ENCODE assay signal across 18 cellular contexts in the genomic region with DNA sequence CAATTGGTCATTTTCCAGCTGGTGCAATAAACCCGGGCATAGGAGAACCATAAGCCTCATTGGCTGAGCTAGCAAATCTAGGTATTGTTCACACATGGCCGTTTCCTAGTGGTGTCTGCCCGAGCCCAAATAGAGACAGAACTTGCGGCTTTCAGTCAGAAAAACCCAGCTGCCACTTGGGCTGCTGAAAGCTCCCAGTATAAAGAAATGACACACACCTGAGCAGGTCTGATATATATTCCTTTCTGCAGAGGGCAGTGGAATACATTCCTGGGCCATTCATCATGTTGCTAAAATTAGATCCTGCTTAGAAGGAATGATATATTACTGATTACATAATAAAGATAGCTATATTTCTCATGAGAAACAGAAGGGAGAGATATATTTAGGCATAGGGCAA.
DNase-seq lines count a peak whose midpoint lies in the region; ATAC-seq and TF ChIP-seq lines count a peak whose summit lies in the region.
"Had no signal": no experiment of that assay in that cellular context is flagged by ENCODE, and none has a peak within 500 bp of the region (broad histone marks: within the 10 kb centered on the region; RNA-seq: fewer than 3 reads in every experiment).

No MANE protein-coding gene starts in this region.

- peaks cover 4% of the 10 kb centered on the region for H3K4me1 Mint-ChIP-seq in type B pancreatic cell (ENCODE audit: unreplicated experiment)
- H3K4me1 Mint-ChIP-seq: activated naive CD8-positive, alpha-beta T cell treated with anti-CD3 and anti-CD28 coated beads for 36 hours; CD4-positive, CD25-positive, alpha-beta regulatory T cell; naive thymus-derived CD4-positive, alpha-beta T cell had no signal

- H3K27me3 Mint-ChIP-seq in type B pancreatic cell, result no peaks in the 10 kb centered on the region
- H3K27me3 Mint-ChIP-seq: CD4-positive, CD25-positive, alpha-beta regulatory T cell had no signal

- peak in 2 of 3 experiments; percentile 17 to 71 for DNase-seq in NCI-H1417 (lab: John Stamatoyannopoulos, UW)
- DNase-seq in NCI-H1417 treated with DMSO at 0.1 percent for 48 hours (lab: John Stamatoyannopoulos, UW), result no peak
- peak; percentile 64 for DNase-seq in NCI-H226
- DNase-seq in fibroblast of peridontal ligament (ENCODE audit: extremely low read depth), result peak; percentile 2
- no peak for DNase-seq in type B pancreatic cell (ENCODE audit: extremely low spot score, unreplicated experiment)
- no peak for DNase-seq in activated CD4-positive, alpha-beta T cell treated with anti-CD3 and anti-CD28 coated beads, Interleukin-2, amount 50 U/mL, for 4 hours
- no peak for DNase-seq in activated CD4-positive, CD25-positive, alpha-beta regulatory T cell treated with anti-CD3 and anti-CD28 coated beads, Interleukin-2, amount 50 U/mL, for 72 hours
- DNase-seq: activated CD4-positive, alpha-beta T cell treated with anti-CD3 and anti-CD28 coated beads for 4 hours; activated naive CD8-positive, alpha-beta T cell treated with anti-CD3 and anti-CD28 coated beads for 36 hours; activated T-cell treated with anti-CD3 and anti-CD28 coated beads, Interleukin-2, amount 50 U/mL, for 1 hour; CD4-positive, CD25-positive, alpha-beta regulatory T cell; central memory CD4-positive, alpha-beta T cell; glutamatergic neuron; left ventricle myocardium inferior; naive thymus-derived CD4-positive, alpha-beta T cell; NCI-H524; T-helper 2 cell had no signal

- H3K9me3 Mint-ChIP-seq in type B pancreatic cell, result peaks cover 14% of the 10 kb centered on the region

- ATAC-seq in HG03280 (IDR thresholded peaks at IDR 0.05; ENCODE audit: unreplicated experiment), result no peak
- ATAC-seq: naive thymus-derived CD4-positive, alpha-beta T cell had no signal

- no peaks in the 10 kb centered on the region for H3K36me3 Mint-ChIP-seq in type B pancreatic cell
- H3K36me3 Mint-ChIP-seq: activated naive CD8-positive, alpha-beta T cell treated with anti-CD3 and anti-CD28 coated beads for 36 hours; CD4-positive, CD25-positive, alpha-beta regulatory T cell had no signal

- no peak overlapping the region for H3K4me3 Mint-ChIP-seq in type B pancreatic cell
- H3K4me3 Mint-ChIP-seq: activated naive CD8-positive, alpha-beta T cell treated with anti-CD3 and anti-CD28 coated beads for 36 hours; CD4-positive, CD25-positive, alpha-beta regulatory T cell; naive thymus-derived CD4-positive, alpha-beta T cell had no signal

- peak overlapping the region; percentile 90 for H3K27ac Mint-ChIP-seq in type B pancreatic cell
- H3K27ac Mint-ChIP-seq: activated naive CD8-positive, alpha-beta T cell treated with anti-CD3 and anti-CD28 coated beads for 36 hours; CD4-positive, CD25-positive, alpha-beta regulatory T cell; naive thymus-derived CD4-positive, alpha-beta T cell had no signal

- no peak for TF ChIP-seq CTCF in type B pancreatic cell (conservative IDR thresholded peaks at IDR 0.05)

Comparison
In these comparisons a context has a peak if more than half of its experiments do, and no peak if none do; other contexts are left out.
1. DNase-seq: peak in NCI-H1417 (2 of 3), NCI-H226 (single experiment) and fibroblast of peridontal ligament (single experiment); none in NCI-H1417 treated with DMSO at 0.1 percent for 48 hours (single experiment), type B pancreatic cell (single experiment), activated CD4-positive, alpha-beta T cell treated with anti-CD3 and anti-CD28 coated beads, Interleukin-2, amount 50 U/mL, for 4 hours (0 of 2) and activated CD4-positive, CD25-positive, alpha-beta regulatory T cell treated with anti-CD3 and anti-CD28 coated beads, Interleukin-2, amount 50 U/mL, for 72 hours (single experiment).